In the genomic region with DNA sequence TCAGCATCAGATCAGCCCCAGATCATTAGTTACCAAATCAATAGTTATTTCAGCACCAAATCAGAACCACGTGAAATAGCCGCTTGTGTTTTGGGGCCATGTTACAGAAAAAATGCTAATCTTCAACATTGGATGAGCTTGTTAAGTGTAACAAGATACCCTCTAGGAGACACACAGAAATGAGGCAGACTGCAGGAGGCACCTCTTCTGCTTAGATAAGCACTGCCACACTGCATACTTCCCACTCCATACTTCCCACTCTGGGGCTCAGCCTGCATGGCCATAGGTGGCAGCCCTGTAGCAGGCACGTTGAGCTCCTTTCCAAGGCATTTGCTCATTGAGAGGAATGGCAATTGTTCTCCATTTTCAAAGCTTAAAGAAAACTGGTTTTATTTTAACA, we compare ENCODE assay signal across 16 cellular contexts.
DNase-seq lines count a peak whose midpoint lies in the region; ATAC-seq, FAIRE-seq and TF ChIP-seq lines count a peak whose summit lies in the region.
"Had no signal": no experiment of that assay in that cellular context is flagged by ENCODE, and none has a peak within 500 bp of the region (broad histone marks: within the 10 kb centered on the region; RNA-seq: fewer than 3 reads in every experiment).

No MANE protein-coding gene starts in this region.

- no peak for TF ChIP-seq POLR2A in GM12891 (IDR thresholded peaks at IDR 0.05; ENCODE audit: low read depth, low read length)

- ATAC-seq in central memory CD8-positive, alpha-beta T cell (replicated peaks; ENCODE audit: extremely low read depth, poor library complexity, severe bottlenecking): no peak
- ATAC-seq in HG03469 (IDR thresholded peaks at IDR 0.05; ENCODE audit: unreplicated experiment): no peak
- no peak for ATAC-seq in activated T-cell treated with anti-CD3 and anti-CD28 coated beads, Interleukin-2, amount 50 U/mL, for 72 hours (replicated peaks in 1 of 2)

- no peaks in the 10 kb centered on the region for H3K27me3 Mint-ChIP-seq in central memory CD8-positive, alpha-beta T cell
- no peaks in the 10 kb centered on the region for H3K27me3 Mint-ChIP-seq in activated T-cell treated with anti-CD3 and anti-CD28 coated beads, Interleukin-2, amount 50 U/mL, for 72 hours (ENCODE audit: low read depth)

- FAIRE-seq in GM12891 (lab: Jason Lieb, UNC) (peak; percentile 40), small intestine (lab: Jason Lieb, UNC) (no peak)
- FAIRE-seq: GM18507, HTR-8/SVneo had no signal

- peaks cover 1% of the 10 kb centered on the region for H3K36me3 Mint-ChIP-seq in central memory CD8-positive, alpha-beta T cell (ENCODE audit: insufficient read depth)
- peaks cover 4 to 8% of the 10 kb centered on the region in 2 donors for H3K36me3 Mint-ChIP-seq in activated T-cell treated with anti-CD3 and anti-CD28 coated beads, Interleukin-2, amount 50 U/mL, for 72 hours (ENCODE audit: insufficient read depth in 2 of 2)

- H3K4me3 Mint-ChIP-seq in central memory CD8-positive, alpha-beta T cell: no peak overlapping the region
- no peak overlapping the region for H3K4me3 Mint-ChIP-seq in activated T-cell treated with anti-CD3 and anti-CD28 coated beads, Interleukin-2, amount 50 U/mL, for 72 hours

- DNase-seq in Ammon's horn (ENCODE audit: low spot score) (peak; percentile 17), GM12891 (ENCODE audit: insufficient read length, low spot score) (no peak), NCI-H524 (lab: John Stamatoyannopoulos, UW) (peak; percentile 49 to 90), small intestine (no peak), activated T-cell treated with anti-CD3 and anti-CD28 coated beads for 4 hours (no peak)
- no peak for DNase-seq in central memory CD8-positive, alpha-beta T cell (ENCODE audit: low spot score in 2 of 2)
- no peak for DNase-seq in activated T-cell treated with anti-CD3 and anti-CD28 coated beads, Interleukin-2, amount 50 U/mL, for 72 hours
- DNase-seq: HCEC 1CT, NCI-H1048, NCI-H226, NCI-H774, SIG-M5 had no signal

- no peak overlapping the region for H3K27ac ChIP-seq in small intestine (ENCODE audit: low read depth in 1 of 2, low read length in 1 of 2)
- H3K27ac ChIP-seq: BLaER1 had no signal

- H3K4me3 ChIP-seq in small intestine (ENCODE audit: low read depth in 1 of 2, low read length in 2 of 2): no peak overlapping the region
- H3K4me3 ChIP-seq: BLaER1 had no signal

- peak overlapping the region; percentile 8 for H3K27ac Mint-ChIP-seq in central memory CD8-positive, alpha-beta T cell (ENCODE audit: low read depth)
- no peak overlapping the region for H3K27ac Mint-ChIP-seq in activated T-cell treated with anti-CD3 and anti-CD28 coated beads, Interleukin-2, amount 50 U/mL, for 72 hours

- WGBS in small intestine, 3 donors: 84 to 95% (median 88%) methylated on average over 3 of the region's 3 CpGs

- no peaks in the 10 kb centered on the region for H3K36me3 ChIP-seq in small intestine (ENCODE audit: control insufficient read depth in 2 of 2, insufficient read depth in 2 of 2, low read length in 2 of 2)
- H3K36me3 ChIP-seq: BLaER1 had no signal

- H3K9me3 Mint-ChIP-seq in central memory CD8-positive, alpha-beta T cell: no peaks in the 10 kb centered on the region
- peaks cover 3 to 4% of the 10 kb centered on the region in 2 donors for H3K9me3 Mint-ChIP-seq in activated T-cell treated with anti-CD3 and anti-CD28 coated beads, Interleukin-2, amount 50 U/mL, for 72 hours

- no peaks in the 10 kb centered on the region for H3K4me1 Mint-ChIP-seq in central memory CD8-positive, alpha-beta T cell
- no peaks in the 10 kb centered on the region for H3K4me1 Mint-ChIP-seq in activated T-cell treated with anti-CD3 and anti-CD28 coated beads, Interleukin-2, amount 50 U/mL, for 72 hours (ENCODE audit: low read depth)

- no peaks in the 10 kb centered on the region for H3K27me3 ChIP-seq in small intestine (ENCODE audit: control insufficient read depth in 2 of 2, insufficient read depth in 2 of 2, low read length in 2 of 2)
- H3K27me3 ChIP-seq: BLaER1 had no signal

- no peaks in the 10 kb centered on the region for H3K9me3 ChIP-seq in small intestine (ENCODE audit: control insufficient read depth, low read depth)

- no peaks in the 10 kb centered on the region for H3K4me1 ChIP-seq in small intestine (ENCODE audit: control insufficient read depth in 2 of 2, insufficient read depth in 1 of 2, low read depth in 1 of 2, low read length in 1 of 2)

TF ChIP-seq in GM12891, 5 proteins besides CTCF, POLR2A, EP300 and RAD21:
- TF ChIP-seq SPI1 (IDR thresholded peaks at IDR 0.05; ENCODE audit: low read depth, low read length) (no peak), PAX5 (IDR thresholded peaks at IDR 0.05; ENCODE audit: insufficient read depth, low read length, severe bottlenecking) (no peak), POLR2AphosphoS5 (IDR thresholded peaks at IDR 0.05; ENCODE audit: low read depth, low read length) (no peak), TAF1 (IDR thresholded peaks at IDR 0.05; ENCODE audit: low read depth, low read length) (no peak), POU2F2 (IDR thresholded peaks at IDR 0.05; ENCODE audit: low read depth, low read length) (no peak)

Comparison
In these comparisons a context has a peak if more than half of its experiments do, and no peak if none do; other contexts are left out.
1. DNase-seq: peak in Ammon's horn (single experiment) and NCI-H524 (2 of 2); none in GM12891 (single experiment), central memory CD8-positive, alpha-beta T cell (0 of 2), small intestine (single experiment), activated T-cell treated with anti-CD3 and anti-CD28 coated beads, Interleukin-2, amount 50 U/mL, for 72 hours (0 of 2) and activated T-cell treated with anti-CD3 and anti-CD28 coated beads for 4 hours (single experiment).